Comparison of ENCODE assay signal across 22 cellular contexts in the genomic region with DNA sequence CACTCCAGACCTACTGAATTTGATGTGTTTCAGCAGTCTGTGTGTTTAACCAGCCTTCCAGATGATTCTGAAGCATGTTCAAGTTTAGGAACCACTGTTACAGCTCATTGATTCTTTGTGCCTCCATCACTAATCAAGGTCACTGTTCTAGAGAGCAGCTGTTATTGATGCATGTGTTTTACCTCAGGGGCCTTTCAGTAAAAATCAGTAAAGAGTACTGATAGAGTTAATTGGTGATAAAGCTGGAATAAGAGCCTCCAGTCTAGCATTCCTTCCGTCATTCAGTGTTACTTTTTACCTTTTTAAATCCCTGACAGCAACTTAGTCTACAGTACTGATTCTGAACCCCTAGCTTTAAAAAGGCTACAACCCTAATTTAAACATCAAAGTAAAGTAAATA. TPM values are rescaled to one million over a fixed set of nuclear protein-coding genes. Genes with fewer than 3 reads are reported as not detected.
A peak's percentile ranks its signal among the peaks of the same experiment; 100 is the strongest.
DNase-seq lines count a peak whose midpoint lies in the region; ATAC-seq, FAIRE-seq and TF ChIP-seq lines count a peak whose summit lies in the region.
"Had no signal": no experiment of that assay in that cellular context is flagged by ENCODE, and none has a peak within 500 bp of the region (broad histone marks: within the 10 kb centered on the region; RNA-seq: fewer than 3 reads in every experiment).

No MANE protein-coding gene starts in this region.

- no peaks in the 10 kb centered on the region for H4K20me1 ChIP-seq in PC-3 (ENCODE audit: low read length)
- H4K20me1 ChIP-seq: BLaER1 had no signal

- H3K4me3 ChIP-seq in rectal smooth muscle tissue (ENCODE audit: low read length): no peak overlapping the region
- H3K4me3 ChIP-seq in PC-3 (ENCODE audit: low read length): no peak overlapping the region
- H3K4me3 ChIP-seq: BLaER1 had no signal

- DNase-seq in GM12892 (ENCODE audit: insufficient read length) (no peak), PC-3 (no peak), RPMI8226 (no peak), NCI-H1105 treated with DMSO at 0.1 percent for 48 hours (lab: John Stamatoyannopoulos, UW) (no peak), ureter (ENCODE audit: low spot score) (no peak)
- DNase-seq: Caco-2; CD4-positive, alpha-beta memory T cell; DMS 273 treated with DMSO at 0.1 percent for 48 hours; DMS79 treated with DMSO at 0.1 percent for 48 hours; Karpas-422; NCI-H1417 treated with DMSO at 0.1 percent for 48 hours; NCI-H187; NCI-H446; NCI-H526; Right ventricle myocardium superior had no signal

- TF ChIP-seq POLR2A in GM12892 (IDR thresholded peaks at IDR 0.05; ENCODE audit: low read depth, low read length): no peak

- H2AFZ ChIP-seq in PC-3 (ENCODE audit: low read length): no peak overlapping the region

- H3F3A ChIP-seq in PC-3 (ENCODE audit: low read length, unreplicated experiment): no peaks in the 10 kb centered on the region

- H3K9me2 ChIP-seq in PC-3 (replicated peaks; ENCODE audit: low read length): no peaks in the 10 kb centered on the region

- H3K9ac ChIP-seq in rectal smooth muscle tissue (ENCODE audit: low read length): peak overlapping the region; percentile 4
- no peak overlapping the region for H3K9ac ChIP-seq in PC-3 (ENCODE audit: low read length)
- H3K9ac ChIP-seq: BLaER1 had no signal

- ATAC-seq in SK-N-SH treated with all-trans-retinoic acid at 6 μM for 48 hours (no peak), PC-3 (no peak)
- ATAC-seq: HCT116 had no signal

- peaks cover 9% of the 10 kb centered on the region for H3K36me3 ChIP-seq in rectal smooth muscle tissue (ENCODE audit: control insufficient read depth, insufficient read depth, low read length)
- H3K36me3 ChIP-seq in PC-3 (ENCODE audit: low read depth, low read length): peaks cover 3% of the 10 kb centered on the region; the same call in 1 of the 2 replicates
- H3K36me3 ChIP-seq: BLaER1 had no signal

- H3K27ac ChIP-seq in layer of hippocampus (ENCODE audit: low read depth, low read length) (peak overlapping the region; percentile 4), rectal smooth muscle tissue (ENCODE audit: low read depth, low read length) (no peak overlapping the region), PC-3 (ENCODE audit: low read length) (no peak overlapping the region)
- H3K27ac ChIP-seq: BLaER1 had no signal

- H3K27me3 ChIP-seq in layer of hippocampus (ENCODE audit: control insufficient read depth, insufficient read depth, low read length) (no peaks in the 10 kb centered on the region), rectal smooth muscle tissue (ENCODE audit: control insufficient read depth, insufficient read depth, low read length) (no peaks in the 10 kb centered on the region), PC-3 (ENCODE audit: low read length) (no peaks in the 10 kb centered on the region)
- H3K27me3 ChIP-seq: BLaER1 had no signal

- POLR2A ChIA-PET in PC-3 (lab: Charles Lee; ENCODE audit: unreplicated experiment): no interaction called here

- CTCF ChIA-PET in PC-3 (lab: Charles Lee): no interaction called here

- H3K9me3 ChIP-seq in PC-3 (ENCODE audit: low read length): no peaks in the 10 kb centered on the region
- H3K9me3 ChIP-seq: BLaER1, Caco-2 had no signal

- no peak overlapping the region for H3K4me2 ChIP-seq in PC-3 (ENCODE audit: low read length)
- H3K4me2 ChIP-seq: BLaER1 had no signal

- H3K79me2 ChIP-seq in PC-3 (ENCODE audit: low read length): no peaks in the 10 kb centered on the region

- H3K4me1 ChIP-seq in rectal smooth muscle tissue (ENCODE audit: control insufficient read depth, insufficient read depth, low read length) (peaks cover 18% of the 10 kb centered on the region), PC-3 (ENCODE audit: insufficient read depth, low read length) (no peaks in the 10 kb centered on the region)
- H3K4me1 ChIP-seq: BLaER1, Caco-2 had no signal

- peak; percentile 64 for FAIRE-seq in GM12892 (lab: Jason Lieb, UNC)
- FAIRE-seq: H1, RCC 7860 had no signal

- no peak for TF ChIP-seq CTCF in PC-3 (conservative IDR thresholded peaks at IDR 0.05; ENCODE audit: low read depth, low read length)

- no TSS peak for BruUV-seq in PC-3 (replicated peaks; lab: Mats Ljungman, UMichigan)

- intact Hi-C loops in PC-3 (cut with micrococcal nuclease): no loop called here

TF ChIP-seq in SK-N-SH treated with all-trans-retinoic acid at 6 μM for 48 hours, 23 proteins besides CTCF, POLR2A, EP300 and RAD21:
- TF ChIP-seq, protein P1, sequence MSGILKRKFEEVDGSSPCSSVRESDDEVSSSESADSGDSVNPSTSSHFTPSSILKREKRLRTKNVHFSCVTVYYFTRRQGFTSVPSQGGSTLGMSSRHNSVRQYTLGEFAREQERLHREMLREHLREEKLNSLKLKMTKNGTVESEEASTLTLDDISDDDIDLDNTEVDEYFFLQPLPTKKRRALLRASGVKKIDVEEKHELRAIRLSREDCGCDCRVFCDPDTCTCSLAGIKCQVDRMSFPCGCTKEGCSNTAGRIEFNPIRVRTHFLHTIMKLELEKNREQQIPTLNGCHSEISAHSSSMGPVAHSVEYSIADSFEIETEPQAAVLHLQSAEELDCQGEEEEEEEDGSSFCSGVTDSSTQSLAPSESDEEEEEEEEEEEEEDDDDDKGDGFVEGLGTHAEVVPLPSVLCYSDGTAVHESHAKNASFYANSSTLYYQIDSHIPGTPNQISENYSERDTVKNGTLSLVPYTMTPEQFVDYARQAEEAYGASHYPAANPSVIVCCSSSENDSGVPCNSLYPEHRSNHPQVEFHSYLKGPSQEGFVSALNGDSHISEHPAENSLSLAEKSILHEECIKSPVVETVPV (CRISPR knock-in tag; IDR thresholded peaks at IDR 0.05): no peak
- TF ChIP-seq TCF4 (CRISPR knock-in tag; IDR thresholded peaks at IDR 0.05; ENCODE audit: borderline replicate concordance): peak; percentile 28; the same call in 1 of the 2 replicates

RNA-seq across cellular contexts. Expression of gene CPEB2, which starts 12.9 kb away (rescaled TPM):
- 5.5 TPM for polyA plus RNA-seq in GM12892 (2012; ENCODE audit: missing spikeins)
- total RNA-seq in PC-3 (2014; rRNA removed) (1.8 and 2.4 TPM in 2 replicates), ureter (19.8 TPM)
